In genomic region chr12:19946549-19946948, GRCh38 we compare ENCODE assay signal across 13 cellular contexts.
DNase-seq lines count a peak whose midpoint lies in the region; TF ChIP-seq lines count a peak whose summit lies in the region.
"Had no signal": no experiment of that assay in that cellular context is flagged by ENCODE, and none has a peak within 500 bp of the region (broad histone marks: within the 10 kb centered on the region; RNA-seq: fewer than 3 reads in every experiment).

No MANE protein-coding gene starts in this region.

- H3K27ac ChIP-seq in ACC112 (ENCODE audit: low read depth, low read length) (peak overlapping the region; percentile 82), hepatocyte (peak overlapping the region; percentile 38)
- H3K27ac ChIP-seq: upper lobe of right lung had no signal

- H2AFZ ChIP-seq in ACC112 (ENCODE audit: low read length, unreplicated experiment) (no peak overlapping the region), hepatocyte (no peak overlapping the region)

- DNase-seq in HS-27A (ENCODE audit: low read depth) (peak; percentile 87), astrocyte of the cerebellum (ENCODE audit: low read depth) (peak; percentile 42), hepatocyte (ENCODE audit: low spot score) (peak; percentile 55), NCI-H345 (lab: John Stamatoyannopoulos, UW) (no peak), CD14-positive monocyte (ENCODE audit: low spot score) (no peak), GF-D8 (lab: John Stamatoyannopoulos, UW) (no peak)
- DNase-seq in stimulated activated CD4-positive, alpha-beta T cell treated with anti-CD3 and anti-CD28 coated beads, Interleukin-2, amount 100 ng/mL, for 24 hours: no peak
- DNase-seq: CD4-positive, CD25-positive, alpha-beta regulatory T cell; naive B cell; NCI-H2171; upper lobe of right lung had no signal

- H3K27me3 ChIP-seq in ACC112 (ENCODE audit: insufficient read depth, low read length) (no peaks in the 10 kb centered on the region), hepatocyte (no peaks in the 10 kb centered on the region)
- H3K27me3 ChIP-seq: upper lobe of right lung had no signal

- peaks cover 0 to 7% (median 2%) of the 10 kb centered on the region in 7 donors for H3K9me3 Mint-ChIP-seq in CD14-positive monocyte
- H3K9me3 Mint-ChIP-seq: activated T-helper 17 cell treated with anti-CD3 and anti-CD28 coated beads, Interleukin-2, amount 50 U/mL, for 72 hours had no signal

- H4K20me1 ChIP-seq in hepatocyte (ENCODE audit: insufficient read depth, poor library complexity, severe bottlenecking): no peaks in the 10 kb centered on the region

- no peaks in the 10 kb centered on the region for H3K79me2 ChIP-seq in ACC112 (ENCODE audit: control insufficient read depth, insufficient read depth, low read length, unreplicated experiment)
- no peaks in the 10 kb centered on the region for H3K79me2 ChIP-seq in hepatocyte

- no peak for TF ChIP-seq CTCF in astrocyte of the cerebellum (IDR thresholded peaks at IDR 0.05; ENCODE audit: low read depth, low read length, missing control alignments)
- no peak for TF ChIP-seq CTCF in hepatocyte (IDR thresholded peaks at IDR 0.05; ENCODE audit: poor library complexity)
- no peak for TF ChIP-seq CTCF in CD14-positive monocyte (IDR thresholded peaks at IDR 0.05)

- no peaks in the 10 kb centered on the region for H3K27me3 Mint-ChIP-seq in CD14-positive monocyte (ENCODE audit: low read depth in 3 of 3)
- H3K27me3 Mint-ChIP-seq: CD4-positive, CD25-positive, alpha-beta regulatory T cell; naive B cell had no signal

- 70% methylated on average over 5 of the region's 5 CpGs for WGBS in hepatocyte (ENCODE audit: low lambda C conversion rate, missing lambda C conversion rate)

- H3K4me2 ChIP-seq in hepatocyte: peak overlapping the region; percentile 27

- H3K9me3 ChIP-seq in hepatocyte (ENCODE audit: low read depth): no peaks in the 10 kb centered on the region
- H3K9me3 ChIP-seq: upper lobe of right lung had no signal

- H3K4me3 ChIP-seq in ACC112 (ENCODE audit: low read depth, low read length): no peak overlapping the region
- H3K4me3 ChIP-seq in astrocyte of the cerebellum (ENCODE audit: low read depth, low read length): no peak overlapping the region
- H3K4me3 ChIP-seq in hepatocyte: no peak overlapping the region
- H3K4me3 ChIP-seq: upper lobe of right lung had no signal

- H3K27ac Mint-ChIP-seq in CD14-positive monocyte: no peak overlapping the region
- H3K27ac Mint-ChIP-seq: activated T-helper 17 cell treated with anti-CD3 and anti-CD28 coated beads, Interleukin-2, amount 50 U/mL, for 72 hours; CD4-positive, CD25-positive, alpha-beta regulatory T cell; naive B cell had no signal

- H3K4me3 Mint-ChIP-seq in CD14-positive monocyte: no peak overlapping the region
- H3K4me3 Mint-ChIP-seq: activated T-helper 17 cell treated with anti-CD3 and anti-CD28 coated beads, Interleukin-2, amount 50 U/mL, for 72 hours; CD4-positive, CD25-positive, alpha-beta regulatory T cell; naive B cell had no signal

- H3K36me3 ChIP-seq in ACC112 (ENCODE audit: insufficient read depth, low read length) (no peaks in the 10 kb centered on the region), hepatocyte (replicated peaks; ENCODE audit: insufficient read depth, low read depth) (no peaks in the 10 kb centered on the region)
- H3K36me3 ChIP-seq: upper lobe of right lung had no signal

- no peaks in the 10 kb centered on the region for H3K9me2 ChIP-seq in hepatocyte (replicated peaks; ENCODE audit: insufficient read depth)

- intact Hi-C loops in CD14-positive monocyte (cut with micrococcal nuclease): no loop called here

- no peaks in the 10 kb centered on the region for H3K4me1 Mint-ChIP-seq in CD14-positive monocyte
- H3K4me1 Mint-ChIP-seq: activated T-helper 17 cell treated with anti-CD3 and anti-CD28 coated beads, Interleukin-2, amount 50 U/mL, for 72 hours; CD4-positive, CD25-positive, alpha-beta regulatory T cell; naive B cell had no signal

- H3K36me3 Mint-ChIP-seq in CD14-positive monocyte: no peaks in the 10 kb centered on the region
- H3K36me3 Mint-ChIP-seq: CD4-positive, CD25-positive, alpha-beta regulatory T cell; naive B cell had no signal

- in situ Hi-C loops in astrocyte of the cerebellum (cut with HindIII; ENCODE audit: low sequenced_read_pairs): no loop called here

- H3K4me1 ChIP-seq in ACC112 (ENCODE audit: control insufficient read depth, insufficient read depth, low read length, unreplicated experiment) (peaks cover 11% of the 10 kb centered on the region), hepatocyte (ENCODE audit: insufficient read depth) (no peaks in the 10 kb centered on the region)
- H3K4me1 ChIP-seq: upper lobe of right lung had no signal

Comparison
In these comparisons a context has a peak if more than half of its experiments do, and no peak if none do; other contexts are left out.
1. DNase-seq: peak in HS-27A (single experiment), astrocyte of the cerebellum (single experiment) and hepatocyte (single experiment); none in NCI-H345 (single experiment), stimulated activated CD4-positive, alpha-beta T cell treated with anti-CD3 and anti-CD28 coated beads, Interleukin-2, amount 100 ng/mL, for 24 hours (0 of 2), CD14-positive monocyte (single experiment) and GF-D8 (single experiment).